In genomic region chr5:155466851-155467250, GRCh38 we compare ENCODE assay signal across 21 cellular contexts.
DNase-seq lines count a peak whose midpoint lies in the region; FAIRE-seq and TF ChIP-seq lines count a peak whose summit lies in the region.
"Had no signal": no experiment of that assay in that cellular context is flagged by ENCODE, and none has a peak within 500 bp of the region (broad histone marks: within the 10 kb centered on the region; RNA-seq: fewer than 3 reads in every experiment).

No MANE protein-coding gene starts in this region.

- FAIRE-seq in D721Med (lab: Jason Lieb, UNC) = peak; percentile 92
- FAIRE-seq: GM12878, GM19239, H54 had no signal

- DNase-seq in NCI-H524 (lab: John Stamatoyannopoulos, UW) = peak; percentile 16 to 71
- no peak for DNase-seq in NCI-H524 treated with DMSO at 0.1 percent for 48 hours (lab: John Stamatoyannopoulos, UW)
- DNase-seq in D721Med (ENCODE audit: insufficient read length, low spot score) = no peak
- DNase-seq in NCI-H82 treated with DMSO at 0.1 percent for 48 hours (lab: John Stamatoyannopoulos, UW; ENCODE audit: unreplicated experiment) = peak; percentile 96
- peak; percentile 26 for DNase-seq in esophagus muscularis mucosa (ENCODE audit: extremely low spot score)
- no peak for DNase-seq in stimulated activated CD4-positive, alpha-beta T cell treated with anti-CD3 and anti-CD28 coated beads, Interleukin-12 subunit alpha, Interleukin-12 subunit beta, amount 100 ng/mL, for 4 hours
- no peak for DNase-seq in SW480 (ENCODE audit: low spot score)
- DNase-seq: C1 segment of cervical spinal cord; Calu3; CD4-positive, alpha-beta memory T cell; COR-L47; DMS 273 treated with DMSO at 0.1 percent for 48 hours; DMS79; EL; GDM1; GOT3; HFFc6 had no signal

- no peaks in the 10 kb centered on the region for H3K36me3 ChIP-seq in esophagus muscularis mucosa
- H3K36me3 ChIP-seq: HAP-1 had no signal

- no peak overlapping the region for H3K27ac ChIP-seq in esophagus muscularis mucosa (replicated peaks in 1 of 4)

- no peak for TF ChIP-seq EP300 in esophagus muscularis mucosa (IDR thresholded peaks at IDR 0.05)

- H3K4me3 ChIP-seq in esophagus muscularis mucosa = no peak overlapping the region
- H3K4me3 ChIP-seq: GM12878, HAP-1 had no signal

- intact Hi-C loops in esophagus muscularis mucosa (cut with DNase I) = no loop called here

- no peaks in the 10 kb centered on the region for H3K9me3 ChIP-seq in esophagus muscularis mucosa
- H3K9me3 ChIP-seq: HAP-1 had no signal

- no peak for TF ChIP-seq POLR2A in esophagus muscularis mucosa (IDR thresholded peaks at IDR 0.05; ENCODE audit: low read depth)

- no peaks in the 10 kb centered on the region for H3K27me3 ChIP-seq in esophagus muscularis mucosa

- no peaks in the 10 kb centered on the region for H3K4me1 ChIP-seq in esophagus muscularis mucosa
- H3K4me1 ChIP-seq: HAP-1 had no signal

- no peak for TF ChIP-seq CTCF in D721Med (IDR thresholded peaks at IDR 0.05; ENCODE audit: insufficient read depth, missing control alignments)
- no peak for TF ChIP-seq CTCF in esophagus muscularis mucosa (IDR thresholded peaks at IDR 0.05)

- 54% methylated on average over 5 of the region's 5 CpGs for WGBS in esophagus muscularis mucosa

Comparison
In these comparisons a context has a peak if more than half of its experiments do, and no peak if none do; other contexts are left out.
1. DNase-seq: peak in NCI-H524 (2 of 2), NCI-H82 treated with DMSO at 0.1 percent for 48 hours (single experiment) and esophagus muscularis mucosa (single experiment); none in NCI-H524 treated with DMSO at 0.1 percent for 48 hours (single experiment), D721Med (single experiment), stimulated activated CD4-positive, alpha-beta T cell treated with anti-CD3 and anti-CD28 coated beads, Interleukin-12 subunit alpha, Interleukin-12 subunit beta, amount 100 ng/mL, for 4 hours (single experiment) and SW480 (single experiment).